In genomic region chrX:39616098-39616729, GRCh38 we compare ENCODE assay signal across 1 cellular context.
TF ChIP-seq lines count a peak whose summit lies in the region.

No MANE protein-coding gene starts in this region.

TF ChIP-seq in K562, 482 proteins besides CTCF, POLR2A, EP300 and RAD21 (continued from another document):
- TF ChIP-seq PBX2 (CRISPR knock-in tag; IDR thresholded peaks at IDR 0.05; ENCODE audit: low read depth) = no peak
- 0 out of 2 replicates have a peak, but pooled peaks have one; percentile 17 for TF ChIP-seq PBX2 (tag; conservative IDR thresholded peaks at IDR 0.05; ENCODE audit: low read depth)
- TF ChIP-seq FOSL1 (tag; conservative IDR thresholded peaks at IDR 0.05) = 0 out of 2 replicates have a peak, but pooled peaks have one; percentile 16
- TF ChIP-seq ZNF354B (CRISPR knock-in tag; IDR thresholded peaks at IDR 0.05) = no peak
- TF ChIP-seq MECOM (CRISPR knock-in tag; IDR thresholded peaks at IDR 0.05) = no peak
- no peak for TF ChIP-seq KDM2B (CRISPR knock-in tag; IDR thresholded peaks at IDR 0.05)
- no peak for TF ChIP-seq CHCHD3 (CRISPR knock-in tag; IDR thresholded peaks at IDR 0.05)
- TF ChIP-seq NCOR1 (IDR thresholded peaks at IDR 0.05) = peak; percentile 31; the same call in 1 of the 2 replicates
- TF ChIP-seq FUS (optimal IDR thresholded peaks at IDR 0.05; ENCODE audit: low read depth, low read length) = no peak
